In the genomic region with DNA sequence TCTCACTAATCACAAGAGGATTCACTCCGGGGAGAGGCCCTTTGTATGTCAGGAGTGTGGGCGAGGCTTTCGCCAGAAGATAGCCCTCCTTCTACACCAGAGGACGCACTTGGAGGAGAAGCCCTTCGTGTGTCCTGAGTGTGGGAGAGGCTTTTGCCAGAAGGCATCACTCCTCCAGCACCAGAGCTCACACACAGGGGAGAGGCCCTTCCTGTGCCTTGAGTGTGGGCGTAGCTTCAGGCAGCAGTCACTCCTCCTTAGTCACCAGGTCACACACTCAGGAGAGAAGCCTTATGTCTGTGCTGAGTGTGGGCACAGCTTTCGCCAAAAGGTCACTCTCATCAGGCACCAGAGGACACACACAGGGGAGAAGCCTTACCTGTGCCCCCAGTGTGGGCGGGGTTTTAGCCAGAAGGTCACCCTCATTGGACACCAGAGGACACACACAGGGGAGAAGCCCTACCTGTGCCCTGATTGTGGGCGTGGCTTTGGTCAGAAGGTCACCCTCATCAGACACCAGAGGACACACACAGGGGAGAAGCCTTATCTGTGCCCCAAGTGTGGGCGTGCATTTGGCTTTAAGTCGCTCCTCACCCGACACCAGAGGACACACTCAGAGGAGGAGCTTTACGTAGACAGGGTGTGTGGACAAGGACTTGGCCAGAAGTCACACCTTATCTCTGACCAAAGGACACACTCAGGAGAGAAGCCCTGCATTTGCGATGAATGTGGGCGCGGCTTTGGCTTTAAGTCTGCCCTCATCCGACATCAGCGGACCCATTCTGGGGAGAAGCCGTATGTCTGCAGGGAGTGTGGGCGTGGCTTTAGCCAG, we compare ENCODE assay signal across 1 cellular context.
A peak's percentile ranks its signal among the peaks of the same experiment; 100 is the strongest.
TF ChIP-seq lines count a peak whose summit lies in the region.

No MANE protein-coding gene starts in this region.

TF ChIP-seq in K562, 482 proteins besides CTCF, POLR2A, EP300 and RAD21 (continued from another document):
- TF ChIP-seq HOMEZ (CRISPR knock-in tag; IDR thresholded peaks at IDR 0.05) (no peak), NBN (IDR thresholded peaks at IDR 0.05; ENCODE audit: low read depth) (peak; percentile 78; the same call in 1 of the 2 replicates), TBP (optimal IDR thresholded peaks at IDR 0.05; ENCODE audit: low read depth, low read length) (peak; percentile 22), CBFA2T3 (IDR thresholded peaks at IDR 0.05) (peak; percentile 44), CTCFL (IDR thresholded peaks at IDR 0.05; ENCODE audit: borderline replicate concordance, insufficient read depth, low read depth, low read length, poor library complexity, severe bottlenecking) (no peak), ZNF263 (CRISPR knock-in tag; IDR thresholded peaks at IDR 0.05; ENCODE audit: borderline replicate concordance) (no peak), KDM1A (IDR thresholded peaks at IDR 0.05) (no peak; a peak in 2 of 4 replicates), ZNF609 (CRISPR knock-in tag; IDR thresholded peaks at IDR 0.05; ENCODE audit: borderline replicate concordance) (no peak), ATF1 (CRISPR knock-in tag; IDR thresholded peaks at IDR 0.05) (no peak), ATF1 (tag; IDR thresholded peaks at IDR 0.05) (peak; percentile 81), DLX4 (CRISPR knock-in tag; IDR thresholded peaks at IDR 0.05) (no peak), ZNF79 (CRISPR knock-in tag; IDR thresholded peaks at IDR 0.05; ENCODE audit: low read depth) (no peak), MECOM (CRISPR knock-in tag; IDR thresholded peaks at IDR 0.05) (peak; percentile 80), SMAD4 (CRISPR knock-in tag; conservative IDR thresholded peaks at IDR 0.05) (peak; percentile 24; the same call in 1 of the 2 replicates), HLTF (IDR thresholded peaks at IDR 0.05) (no peak), LCOR (CRISPR knock-in tag; IDR thresholded peaks at IDR 0.05) (peak; percentile 79), ZMIZ1 (IDR thresholded peaks at IDR 0.05; ENCODE audit: low read depth in 2 of 2, low read length in 2 of 2) (no peak), MYC (IDR thresholded peaks at IDR 0.05; ENCODE audit: low read depth, low read length) (peak; percentile 49; the same call in 1 of the 2 replicates), MYC (CRISPR knock-in tag; IDR thresholded peaks at IDR 0.05; ENCODE audit: borderline replicate concordance, low read depth) (no peak), SMARCA4 (IDR thresholded peaks at IDR 0.05) (0 out of 2 replicates have a peak, but pooled peaks have one; percentile 41), ZNF253 (CRISPR knock-in tag; conservative IDR thresholded peaks at IDR 0.05) (no peak), CREB1 (IDR thresholded peaks at IDR 0.05) (peak; percentile 31; the same call in 1 of the 2 replicates), CREB1 (CRISPR knock-in tag; IDR thresholded peaks at IDR 0.05) (peak; percentile 50; the same call in 1 of the 2 replicates), ESRRA (IDR thresholded peaks at IDR 0.05; ENCODE audit: borderline replicate concordance, low read depth) (peak; percentile 96), BHLHE40 (IDR thresholded peaks at IDR 0.05; ENCODE audit: low read length) (peak; percentile 77), HDAC2 (IDR thresholded peaks at IDR 0.05) (peak; percentile 20; the same call in 1 of the 2 replicates), L3MBTL2 (IDR thresholded peaks at IDR 0.05) (peak; percentile 58), NEUROD1 (IDR thresholded peaks at IDR 0.05; ENCODE audit: borderline replicate concordance, low read depth, low read length, partially characterized antibody) (peak; percentile 5)
- TF ChIP-seq, protein P1, sequence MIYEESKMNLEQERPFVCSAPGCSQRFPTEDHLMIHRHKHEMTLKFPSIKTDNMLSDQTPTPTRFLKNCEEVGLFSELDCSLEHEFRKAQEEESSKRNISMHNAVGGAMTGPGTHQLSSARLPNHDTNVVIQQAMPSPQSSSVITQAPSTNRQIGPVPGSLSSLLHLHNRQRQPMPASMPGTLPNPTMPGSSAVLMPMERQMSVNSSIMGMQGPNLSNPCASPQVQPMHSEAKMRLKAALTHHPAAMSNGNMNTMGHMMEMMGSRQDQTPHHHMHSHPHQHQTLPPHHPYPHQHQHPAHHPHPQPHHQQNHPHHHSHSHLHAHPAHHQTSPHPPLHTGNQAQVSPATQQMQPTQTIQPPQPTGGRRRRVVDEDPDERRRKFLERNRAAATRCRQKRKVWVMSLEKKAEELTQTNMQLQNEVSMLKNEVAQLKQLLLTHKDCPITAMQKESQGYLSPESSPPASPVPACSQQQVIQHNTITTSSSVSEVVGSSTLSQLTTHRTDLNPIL (CRISPR knock-in tag; IDR thresholded peaks at IDR 0.05): no peak
- TF ChIP-seq, protein P2, sequence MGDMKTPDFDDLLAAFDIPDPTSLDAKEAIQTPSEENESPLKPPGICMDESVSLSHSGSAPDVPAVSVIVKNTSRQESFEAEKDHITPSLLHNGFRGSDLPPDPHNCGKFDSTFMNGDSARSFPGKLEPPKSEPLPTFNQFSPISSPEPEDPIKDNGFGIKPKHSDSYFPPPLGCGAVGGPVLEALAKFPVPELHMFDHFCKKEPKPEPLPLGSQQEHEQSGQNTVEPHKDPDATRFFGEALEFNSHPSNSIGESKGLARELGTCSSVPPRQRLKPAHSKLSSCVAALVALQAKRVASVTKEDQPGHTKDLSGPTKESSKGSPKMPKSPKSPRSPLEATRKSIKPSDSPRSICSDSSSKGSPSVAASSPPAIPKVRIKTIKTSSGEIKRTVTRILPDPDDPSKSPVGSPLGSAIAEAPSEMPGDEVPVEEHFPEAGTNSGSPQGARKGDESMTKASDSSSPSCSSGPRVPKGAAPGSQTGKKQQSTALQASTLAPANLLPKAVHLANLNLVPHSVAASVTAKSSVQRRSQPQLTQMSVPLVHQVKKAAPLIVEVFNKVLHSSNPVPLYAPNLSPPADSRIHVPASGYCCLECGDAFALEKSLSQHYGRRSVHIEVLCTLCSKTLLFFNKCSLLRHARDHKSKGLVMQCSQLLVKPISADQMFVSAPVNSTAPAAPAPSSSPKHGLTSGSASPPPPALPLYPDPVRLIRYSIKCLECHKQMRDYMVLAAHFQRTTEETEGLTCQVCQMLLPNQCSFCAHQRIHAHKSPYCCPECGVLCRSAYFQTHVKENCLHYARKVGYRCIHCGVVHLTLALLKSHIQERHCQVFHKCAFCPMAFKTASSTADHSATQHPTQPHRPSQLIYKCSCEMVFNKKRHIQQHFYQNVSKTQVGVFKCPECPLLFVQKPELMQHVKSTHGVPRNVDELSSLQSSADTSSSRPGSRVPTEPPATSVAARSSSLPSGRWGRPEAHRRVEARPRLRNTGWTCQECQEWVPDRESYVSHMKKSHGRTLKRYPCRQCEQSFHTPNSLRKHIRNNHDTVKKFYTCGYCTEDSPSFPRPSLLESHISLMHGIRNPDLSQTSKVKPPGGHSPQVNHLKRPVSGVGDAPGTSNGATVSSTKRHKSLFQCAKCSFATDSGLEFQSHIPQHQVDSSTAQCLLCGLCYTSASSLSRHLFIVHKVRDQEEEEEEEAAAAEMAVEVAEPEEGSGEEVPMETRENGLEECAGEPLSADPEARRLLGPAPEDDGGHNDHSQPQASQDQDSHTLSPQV (IDR thresholded peaks at IDR 0.05): 0 out of 2 replicates have a peak, but pooled peaks have one; percentile 16
TF ChIP-seq in K562: peak in this region for 61.
